Comparison of ENCODE assay signal across 26 cellular contexts in genomic region chr17:51442112-51442865, GRCh38.
"Had no signal": no experiment of that assay in that cellular context is flagged by ENCODE, and none has a peak within 500 bp of the region (broad histone marks: within the 10 kb centered on the region; RNA-seq: fewer than 3 reads in every experiment).

No MANE protein-coding gene starts in this region.

- DNase-seq: activated CD4-positive, alpha-beta T cell treated with anti-CD3 and anti-CD28 coated beads, Interleukin-2, amount 50 U/mL, for 1 hour; activated CD8-positive, alpha-beta T cell treated with anti-CD3 and anti-CD28 coated beads for 36 hours; activated naive CD4-positive, alpha-beta T cell treated with Interleukin-2 at 50 U/mL for 16 hours; activated naive CD8-positive, alpha-beta T cell treated with anti-CD3 and anti-CD28 coated beads for 36 hours; activated T-cell treated with anti-CD3 and anti-CD28 coated beads, Interleukin-2, amount 50 U/mL, for 48 hours; adrenal gland; aorta; body of pancreas; effector memory CD4-positive, alpha-beta T cell; erythroblast; head of caudate nucleus; kidney glomerular epithelial cell; left lung; lower lobe of right lung; mesenchymal stem cell; nephron progenitor cell; ovary; right lobe of liver; stimulated activated CD4-positive, alpha-beta T cell treated with anti-CD3 and anti-CD28 coated beads, Interleukin-2, amount 100 ng/mL, for 48 hours; stimulated activated naive CD8-positive, alpha-beta T cell treated with anti-CD3 and anti-CD28 coated beads, Interleukin-15, Interleukin-2, amounts not matched to agents 100 U/mL and 50 U/mL, for 24 hours; T-helper 2 cell; testis; transverse colon had no signal

- H3K27ac ChIP-seq: adrenal gland, body of pancreas, gastroesophageal sphincter, left lung, lower lobe of right lung, neutrophil, ovary, right lobe of liver, testis, transverse colon had no signal

- H3K36me3 Mint-ChIP-seq: activated naive CD8-positive, alpha-beta T cell treated with anti-CD3 and anti-CD28 coated beads for 36 hours had no signal

- H3K4me1 ChIP-seq: adrenal gland, body of pancreas, gastroesophageal sphincter, left lung, lower lobe of right lung, testis, transverse colon had no signal

- H3K4me3 ChIP-seq: adrenal gland, body of pancreas, gastroesophageal sphincter, left lung, lower lobe of right lung, ovary, right lobe of liver, testis, transverse colon had no signal

- ATAC-seq: activated CD8-positive, alpha-beta T cell treated with anti-CD3 and anti-CD28 coated beads for 36 hours; body of pancreas; gastroesophageal sphincter; left lung; lower lobe of right lung; right lobe of liver; stimulated activated naive CD8-positive, alpha-beta T cell treated with anti-CD3 and anti-CD28 coated beads, Interleukin-15, Interleukin-2, amounts not matched to agents 100 U/mL and 50 U/mL, for 24 hours had no signal

- H3K27ac Mint-ChIP-seq: activated CD8-positive, alpha-beta T cell treated with anti-CD3 and anti-CD28 coated beads for 36 hours; activated naive CD8-positive, alpha-beta T cell treated with anti-CD3 and anti-CD28 coated beads for 36 hours; nephron progenitor cell; progenitor cell of endocrine pancreas had no signal

- H3K36me3 ChIP-seq: adrenal gland, gastroesophageal sphincter, left lung, lower lobe of right lung, neutrophil, ovary, right lobe of liver, transverse colon had no signal

- H3K27me3 Mint-ChIP-seq: progenitor cell of endocrine pancreas had no signal

- H3K9me3 ChIP-seq: adrenal gland, body of pancreas, left lung, lower lobe of right lung, neutrophil, ovary, right lobe of liver, testis, transverse colon had no signal

- H3K4me3 Mint-ChIP-seq: activated CD8-positive, alpha-beta T cell treated with anti-CD3 and anti-CD28 coated beads for 36 hours; activated naive CD8-positive, alpha-beta T cell treated with anti-CD3 and anti-CD28 coated beads for 36 hours; nephron progenitor cell had no signal

- H3K27me3 ChIP-seq: adrenal gland, body of pancreas, left lung, ovary, right lobe of liver, testis, transverse colon had no signal

- H3K9me3 Mint-ChIP-seq: activated CD8-positive, alpha-beta T cell treated with anti-CD3 and anti-CD28 coated beads for 36 hours; activated naive CD8-positive, alpha-beta T cell treated with anti-CD3 and anti-CD28 coated beads for 36 hours; nephron progenitor cell had no signal
